9 cellular contexts compared by ENCODE assay signal in genomic region chr15:68794307-68794706, GRCh38. TPM values are rescaled to one million over a fixed set of nuclear protein-coding genes. Genes with fewer than 3 reads are reported as not detected.
DNase-seq lines count a peak whose midpoint lies in the region; ATAC-seq and TF ChIP-seq lines count a peak whose summit lies in the region.
"Had no signal": no experiment of that assay in that cellular context is flagged by ENCODE, and none has a peak within 500 bp of the region (broad histone marks: within the 10 kb centered on the region; RNA-seq: fewer than 3 reads in every experiment).

No MANE protein-coding gene starts in this region.

- H3K4me3 ChIP-seq in liver (ENCODE audit: low read depth in 1 of 3, low read length in 3 of 3), result no peak overlapping the region

- H3K9ac ChIP-seq in liver (ENCODE audit: low read depth in 1 of 2, low read length in 2 of 2), result no peak overlapping the region

- peak overlapping the region; percentile 24 to 72 (median 70) for H3K27ac Mint-ChIP-seq in IgD-negative memory B cell
- H3K27ac Mint-ChIP-seq in activated naive CD8-positive, alpha-beta T cell treated with anti-CD3 and anti-CD28 coated beads, Interleukin-2, amount 50 U/mL, for 24 hours, result peak overlapping the region; percentile 29
- peak overlapping the region; percentile 91 for H3K27ac Mint-ChIP-seq in stimulated activated naive B cell treated with anti-CD40 and anti-IgM and Interleukin-4, amounts not matched to agents 10 μg/mL and 1 μg/mL and 100 μg/mL, for 72 hours

- peaks cover 19 to 54% (median 40%) of the 10 kb centered on the region in 4 donors for H3K4me1 ChIP-seq in liver (ENCODE audit: control insufficient read depth in 4 of 4, insufficient read depth in 4 of 4, low read length in 3 of 4)

- H3K27me3 Mint-ChIP-seq in IgD-negative memory B cell, result no peaks in the 10 kb centered on the region
- no peaks in the 10 kb centered on the region for H3K27me3 Mint-ChIP-seq in activated naive CD8-positive, alpha-beta T cell treated with anti-CD3 and anti-CD28 coated beads, Interleukin-2, amount 50 U/mL, for 24 hours
- no peaks in the 10 kb centered on the region for H3K27me3 Mint-ChIP-seq in stimulated activated naive B cell treated with anti-CD40 and anti-IgM and Interleukin-4, amounts not matched to agents 10 μg/mL and 1 μg/mL and 100 μg/mL, for 72 hours

- H3K9me3 Mint-ChIP-seq in IgD-negative memory B cell, result no peaks in the 10 kb centered on the region
- H3K9me3 Mint-ChIP-seq in activated naive CD8-positive, alpha-beta T cell treated with anti-CD3 and anti-CD28 coated beads, Interleukin-2, amount 50 U/mL, for 24 hours, result no peaks in the 10 kb centered on the region
- no peaks in the 10 kb centered on the region for H3K9me3 Mint-ChIP-seq in stimulated activated naive B cell treated with anti-CD40 and anti-IgM and Interleukin-4, amounts not matched to agents 10 μg/mL and 1 μg/mL and 100 μg/mL, for 72 hours

- H3K36me3 ChIP-seq in liver (ENCODE audit: control insufficient read depth in 4 of 4, insufficient read depth in 3 of 4, low read depth in 1 of 4, low read length in 3 of 4), result no peaks in the 10 kb centered on the region

- no peak for ATAC-seq in activated naive CD8-positive, alpha-beta T cell treated with anti-CD3 and anti-CD28 coated beads, Interleukin-2, amount 50 U/mL, for 24 hours
- ATAC-seq in stimulated activated naive B cell treated with anti-CD40 and anti-IgM and Interleukin-4, amounts not matched to agents 10 μg/mL and 1 μg/mL and 100 μg/mL, for 72 hours (replicated peaks), result peak; percentile 2 to 19

- no peaks in the 10 kb centered on the region for H3K27me3 ChIP-seq in liver (ENCODE audit: control insufficient read depth in 4 of 4, insufficient read depth in 4 of 4, low read length in 3 of 4)

- H3K36me3 Mint-ChIP-seq in IgD-negative memory B cell, result peaks cover 5% of the 10 kb centered on the region
- H3K36me3 Mint-ChIP-seq in activated naive CD8-positive, alpha-beta T cell treated with anti-CD3 and anti-CD28 coated beads, Interleukin-2, amount 50 U/mL, for 24 hours (ENCODE audit: low read depth), result peaks cover 24% of the 10 kb centered on the region
- peaks cover 18 to 44% of the 10 kb centered on the region in 2 donors for H3K36me3 Mint-ChIP-seq in stimulated activated naive B cell treated with anti-CD40 and anti-IgM and Interleukin-4, amounts not matched to agents 10 μg/mL and 1 μg/mL and 100 μg/mL, for 72 hours

- TF ChIP-seq CTCF in liver (IDR thresholded peaks at IDR 0.05; ENCODE audit: low read depth, low read length, missing input control), result no peak

- peak overlapping the region in 2 of 4 donors; percentile 39 to 93 for H3K4me3 Mint-ChIP-seq in IgD-negative memory B cell
- peak overlapping the region; percentile 1 for H3K4me3 Mint-ChIP-seq in activated naive CD8-positive, alpha-beta T cell treated with anti-CD3 and anti-CD28 coated beads, Interleukin-2, amount 50 U/mL, for 24 hours
- peak overlapping the region; percentile 81 to 82 for H3K4me3 Mint-ChIP-seq in stimulated activated naive B cell treated with anti-CD40 and anti-IgM and Interleukin-4, amounts not matched to agents 10 μg/mL and 1 μg/mL and 100 μg/mL, for 72 hours

- peaks cover 60 to 76% (median 71%) of the 10 kb centered on the region in 3 donors for H3K4me1 Mint-ChIP-seq in IgD-negative memory B cell
- H3K4me1 Mint-ChIP-seq in activated naive CD8-positive, alpha-beta T cell treated with anti-CD3 and anti-CD28 coated beads, Interleukin-2, amount 50 U/mL, for 24 hours, result peaks cover 98% of the 10 kb centered on the region
- H3K4me1 Mint-ChIP-seq in stimulated activated naive B cell treated with anti-CD40 and anti-IgM and Interleukin-4, amounts not matched to agents 10 μg/mL and 1 μg/mL and 100 μg/mL, for 72 hours, result peaks cover 86 to 100% of the 10 kb centered on the region in 2 donors

- 62% methylated on average over 4 of the region's 4 CpGs for whole genome bisulfite sequencing in liver

- no peaks in the 10 kb centered on the region for H3K9me3 ChIP-seq in liver (ENCODE audit: control insufficient read depth in 4 of 4, low read length in 3 of 4)

- H3K27ac ChIP-seq in liver (ENCODE audit: low read depth in 1 of 2, low read length in 2 of 2), result peak overlapping the region; percentile 45 to 50

- no peak for TF ChIP-seq RAD21 in liver (IDR thresholded peaks at IDR 0.05)

- DNase-seq in activated naive CD8-positive, alpha-beta T cell treated with anti-CD3 and anti-CD28 coated beads, Interleukin-2, amount 50 U/mL, for 24 hours, result no peak
- no peak for DNase-seq in stimulated activated naive B cell treated with anti-CD40 and anti-IgM and Interleukin-4, amounts not matched to agents 10 μg/mL and 1 μg/mL and 100 μg/mL, for 72 hours
- DNase-seq in T-helper 9 cell (no peak), NCI-H345 treated with DMSO at 0.1 percent for 48 hours (lab: John Stamatoyannopoulos, UW; ENCODE audit: unreplicated experiment) (no peak)
- no peak for DNase-seq in stimulated activated CD4-positive, alpha-beta T cell treated with anti-CD3 and anti-CD28 coated beads, Interleukin-4, amount 100 ng/mL, for 4 hours
- DNase-seq: activated gamma-delta T cell, MM.1S had no signal

TF ChIP-seq in liver, 16 proteins besides CTCF, POLR2A, EP300 and RAD21:
- TF ChIP-seq MAX (IDR thresholded peaks at IDR 0.05), result no peak
- TF ChIP-seq, protein P1, sequence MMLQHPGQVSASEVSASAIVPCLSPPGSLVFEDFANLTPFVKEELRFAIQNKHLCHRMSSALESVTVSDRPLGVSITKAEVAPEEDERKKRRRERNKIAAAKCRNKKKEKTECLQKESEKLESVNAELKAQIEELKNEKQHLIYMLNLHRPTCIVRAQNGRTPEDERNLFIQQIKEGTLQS (IDR thresholded peaks at IDR 0.05), result no peak
- no peak for TF ChIP-seq GABPA (IDR thresholded peaks at IDR 0.05 in 1 of 2, conservative IDR thresholded peaks at IDR 0.05 in 1 of 2)
- TF ChIP-seq REST (IDR thresholded peaks at IDR 0.05), result no peak
- no peak for TF ChIP-seq TAF1 (conservative IDR thresholded peaks at IDR 0.05)
- TF ChIP-seq HNF4G (IDR thresholded peaks at IDR 0.05), result no peak
- no peak for TF ChIP-seq RXRA (IDR thresholded peaks at IDR 0.05)
- TF ChIP-seq YY1 (IDR thresholded peaks at IDR 0.05), result no peak
- no peak for TF ChIP-seq FOXA1 (IDR thresholded peaks at IDR 0.05)
- TF ChIP-seq SP1 (IDR thresholded peaks at IDR 0.05), result no peak
- no peak for TF ChIP-seq ZBTB33 (IDR thresholded peaks at IDR 0.05)
- TF ChIP-seq FOXA2 (IDR thresholded peaks at IDR 0.05), result no peak
- TF ChIP-seq EGR1 (IDR thresholded peaks at IDR 0.05; ENCODE audit: low read depth in 2 of 2), result no peak
- no peak for TF ChIP-seq HNF4A (conservative IDR thresholded peaks at IDR 0.05)
- TF ChIP-seq JUND (IDR thresholded peaks at IDR 0.05), result no peak
- TF ChIP-seq NR2F2 (IDR thresholded peaks at IDR 0.05), result no peak

RNA-seq across cellular contexts. Expression of gene ANP32A, which starts 26.4 kb away (rescaled TPM):
- 110 TPM for polyA plus RNA-seq in IgD-negative memory B cell
- 10 to 100 TPM; 30.5 to 45.8 TPM for total RNA-seq in liver
- polyA plus RNA-seq in liver, result 10 to 100 TPM; 33.0 to 60.4 TPM

Comparison
In these comparisons a context has a peak if more than half of its experiments do, and no peak if none do; other contexts are left out.
1. H3K27ac Mint-ChIP-seq: peak in every context shown above with its lines; median percentile 91 in stimulated activated naive B cell treated with anti-CD40 and anti-IgM and Interleukin-4, amounts not matched to agents 10 μg/mL and 1 μg/mL and 100 μg/mL, for 72 hours; 70 in IgD-negative memory B cell; 29 in activated naive CD8-positive, alpha-beta T cell treated with anti-CD3 and anti-CD28 coated beads, Interleukin-2, amount 50 U/mL, for 24 hours.